20 cellular contexts compared by ENCODE assay signal in genomic region chr13:35884211-35884610, GRCh38.
"Had no signal": no experiment of that assay in that cellular context is flagged by ENCODE, and none has a peak within 500 bp of the region (broad histone marks: within the 10 kb centered on the region; RNA-seq: fewer than 3 reads in every experiment).

No MANE protein-coding gene starts in this region.

- H3K79me2 ChIP-seq: hepatocyte had no signal

- H3K9me3 ChIP-seq: ovary, right atrium auricular region, upper lobe of left lung had no signal

- H3K27ac ChIP-seq: coronary artery, foreskin keratinocyte, hepatocyte, neural progenitor cell, ovary, right atrium auricular region, upper lobe of left lung had no signal

- H3K4me3 Mint-ChIP-seq: naive thymus-derived CD4-positive, alpha-beta T cell; neural progenitor cell had no signal

- DNase-seq: caudate nucleus; effector CD4-positive, alpha-beta T cell; foreskin keratinocyte; head of caudate nucleus; kidney; left colon; left ventricle myocardium superior; mesenchymal stem cell; naive thymus-derived CD4-positive, alpha-beta T cell; nucleus accumbens; ovary; small intestine; stimulated activated CD4-positive, alpha-beta T cell treated with anti-CD3 and anti-CD28 coated beads, Interleukin-12 subunit alpha, Interleukin-12 subunit beta, amount 100 ng/mL, for 4 hours; stimulated activated naive CD4-positive, alpha-beta T cell treated with Interleukin-2 at 50 U/mL for 16 hours; upper lobe of left lung had no signal

- H3K36me3 Mint-ChIP-seq: naive thymus-derived CD4-positive, alpha-beta T cell; neural progenitor cell had no signal

- H3K9ac ChIP-seq: neural progenitor cell had no signal

- FAIRE-seq: kidney, small intestine had no signal

- H3K4me2 ChIP-seq: hepatocyte, neural progenitor cell had no signal

- H3K27ac Mint-ChIP-seq: naive thymus-derived CD4-positive, alpha-beta T cell; neural progenitor cell had no signal

- H3K4me1 ChIP-seq: foreskin keratinocyte, neural progenitor cell had no signal

- H3K36me3 ChIP-seq: neural progenitor cell, ovary, right atrium auricular region, upper lobe of left lung had no signal

- H2AFZ ChIP-seq: hepatocyte, neural progenitor cell had no signal

- H3K4me3 ChIP-seq: coronary artery, hepatocyte, lung, neural progenitor cell, ovary, right atrium auricular region, upper lobe of left lung had no signal

- H3K27me3 ChIP-seq: foreskin keratinocyte, hepatocyte, neural progenitor cell, ovary, right atrium auricular region, upper lobe of left lung had no signal

- H3K9me3 Mint-ChIP-seq: neural progenitor cell had no signal
